In genomic region chr12:92928962-92929915, GRCh38 we compare ENCODE assay signal across 1 cellular context.
TF ChIP-seq lines count a peak whose summit lies in the region.

Gene EEA1, minus strand, starts transcription at chr12:92929295. Its CDS starts 229 bp downstream, at chr12:92929066.

TF ChIP-seq in HepG2, 621 proteins besides CTCF, POLR2A, EP300 and RAD21 (continued from another document and continues in another):
- TF ChIP-seq, protein P1, sequence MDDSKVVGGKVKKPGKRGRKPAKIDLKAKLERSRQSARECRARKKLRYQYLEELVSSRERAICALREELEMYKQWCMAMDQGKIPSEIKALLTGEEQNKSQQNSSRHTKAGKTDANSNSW (CRISPR knock-in tag; IDR thresholded peaks at IDR 0.05; ENCODE audit: borderline replicate concordance): peak; percentile 62; the same call in 1 of the 2 replicates
- no peak for TF ChIP-seq ZNF30 (CRISPR knock-in tag; IDR thresholded peaks at IDR 0.05)
- peak; percentile 83; the same call in 1 of the 2 replicates for TF ChIP-seq ZNF891 (CRISPR knock-in tag; IDR thresholded peaks at IDR 0.05)
- peak; percentile 82 for TF ChIP-seq ZFP91 (CRISPR knock-in tag; IDR thresholded peaks at IDR 0.05; ENCODE audit: borderline replicate concordance)
- no peak; the same call in 1 of the 2 replicates for TF ChIP-seq ZFP36L1 (CRISPR knock-in tag; IDR thresholded peaks at IDR 0.05)
- no peak for TF ChIP-seq MLLT10 (CRISPR knock-in tag; IDR thresholded peaks at IDR 0.05)
- no peak for TF ChIP-seq ZBTB40 (IDR thresholded peaks at IDR 0.05)
- peak; percentile 83 for TF ChIP-seq ZBTB40 (CRISPR knock-in tag; IDR thresholded peaks at IDR 0.05)
- TF ChIP-seq USF2 (IDR thresholded peaks at IDR 0.05; ENCODE audit: low read depth, low read length): no peak
- peak; percentile 31; the same call in 1 of the 2 replicates for TF ChIP-seq USF2 (CRISPR knock-in tag; IDR thresholded peaks at IDR 0.05; ENCODE audit: borderline replicate concordance)
- TF ChIP-seq ZNF644 (CRISPR knock-in tag; IDR thresholded peaks at IDR 0.05; ENCODE audit: low read depth): no peak
- no peak for TF ChIP-seq ZFP36L2 (CRISPR knock-in tag; IDR thresholded peaks at IDR 0.05)
- peak; percentile 49; the same call in 1 of the 2 replicates for TF ChIP-seq ZNF639 (CRISPR knock-in tag; conservative IDR thresholded peaks at IDR 0.05)
- TF ChIP-seq, protein P2, sequence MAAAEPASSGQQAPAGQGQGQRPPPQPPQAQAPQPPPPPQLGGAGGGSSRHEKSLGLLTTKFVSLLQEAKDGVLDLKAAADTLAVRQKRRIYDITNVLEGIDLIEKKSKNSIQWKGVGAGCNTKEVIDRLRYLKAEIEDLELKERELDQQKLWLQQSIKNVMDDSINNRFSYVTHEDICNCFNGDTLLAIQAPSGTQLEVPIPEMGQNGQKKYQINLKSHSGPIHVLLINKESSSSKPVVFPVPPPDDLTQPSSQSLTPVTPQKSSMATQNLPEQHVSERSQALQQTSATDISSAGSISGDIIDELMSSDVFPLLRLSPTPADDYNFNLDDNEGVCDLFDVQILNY (CRISPR knock-in tag; conservative IDR thresholded peaks at IDR 0.05): no peak; the same call in 1 of the 2 replicates
- peak; percentile 61; the same call in 1 of the 2 replicates for TF ChIP-seq AHR (CRISPR knock-in tag; IDR thresholded peaks at IDR 0.05)
- TF ChIP-seq ZNF547 (CRISPR knock-in tag; IDR thresholded peaks at IDR 0.05): peak; percentile 95
- peak; percentile 80 for TF ChIP-seq JUN (CRISPR knock-in tag; IDR thresholded peaks at IDR 0.05)
- TF ChIP-seq SP5 (CRISPR knock-in tag; IDR thresholded peaks at IDR 0.05; ENCODE audit: borderline replicate concordance, low read depth): peak; percentile 45; the same call in 1 of the 2 replicates
- peak; percentile 73; the same call in 1 of the 2 replicates for TF ChIP-seq ZNF816 (CRISPR knock-in tag; IDR thresholded peaks at IDR 0.05; ENCODE audit: borderline replicate concordance)
- TF ChIP-seq, protein P3, sequence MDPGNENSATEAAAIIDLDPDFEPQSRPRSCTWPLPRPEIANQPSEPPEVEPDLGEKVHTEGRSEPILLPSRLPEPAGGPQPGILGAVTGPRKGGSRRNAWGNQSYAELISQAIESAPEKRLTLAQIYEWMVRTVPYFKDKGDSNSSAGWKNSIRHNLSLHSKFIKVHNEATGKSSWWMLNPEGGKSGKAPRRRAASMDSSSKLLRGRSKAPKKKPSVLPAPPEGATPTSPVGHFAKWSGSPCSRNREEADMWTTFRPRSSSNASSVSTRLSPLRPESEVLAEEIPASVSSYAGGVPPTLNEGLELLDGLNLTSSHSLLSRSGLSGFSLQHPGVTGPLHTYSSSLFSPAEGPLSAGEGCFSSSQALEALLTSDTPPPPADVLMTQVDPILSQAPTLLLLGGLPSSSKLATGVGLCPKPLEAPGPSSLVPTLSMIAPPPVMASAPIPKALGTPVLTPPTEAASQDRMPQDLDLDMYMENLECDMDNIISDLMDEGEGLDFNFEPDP (CRISPR knock-in tag; conservative IDR thresholded peaks at IDR 0.05): 0 out of 2 replicates have a peak, but pooled peaks have one; percentile 71
- TF ChIP-seq ZNF737 (CRISPR knock-in tag; IDR thresholded peaks at IDR 0.05; ENCODE audit: borderline replicate concordance): no peak
- TF ChIP-seq ZNF782 (CRISPR knock-in tag; IDR thresholded peaks at IDR 0.05; ENCODE audit: borderline replicate concordance): peak; percentile 81; the same call in 1 of the 2 replicates
- no peak for TF ChIP-seq MED8 (CRISPR knock-in tag; IDR thresholded peaks at IDR 0.05; ENCODE audit: insufficient replicate concordance)
- TF ChIP-seq JUND (CRISPR knock-in tag; IDR thresholded peaks at IDR 0.05): no peak
- TF ChIP-seq SMC3 (IDR thresholded peaks at IDR 0.05; ENCODE audit: low read length): no peak
- peak; percentile 74; the same call in 1 of the 2 replicates for TF ChIP-seq ZNF839 (CRISPR knock-in tag; IDR thresholded peaks at IDR 0.05; ENCODE audit: borderline replicate concordance)
- TF ChIP-seq PHB2 (IDR thresholded peaks at IDR 0.05; ENCODE audit: partially characterized antibody): no peak
- TF ChIP-seq NFKB2 (CRISPR knock-in tag; IDR thresholded peaks at IDR 0.05; ENCODE audit: borderline replicate concordance): peak; percentile 97
- no peak for TF ChIP-seq PTBP1 (IDR thresholded peaks at IDR 0.05; ENCODE audit: low read depth, low read length, poor library complexity, severe bottlenecking)
- no peak for TF ChIP-seq TCF7 (IDR thresholded peaks at IDR 0.05; ENCODE audit: low read depth)
- peak; percentile 33; the same call in 1 of the 2 replicates for TF ChIP-seq ZFP82 (CRISPR knock-in tag; IDR thresholded peaks at IDR 0.05; ENCODE audit: borderline replicate concordance)
- no peak for TF ChIP-seq RORA (CRISPR knock-in tag; IDR thresholded peaks at IDR 0.05)
- TF ChIP-seq ZBTB7A (CRISPR knock-in tag; IDR thresholded peaks at IDR 0.05): peak; percentile 78; the same call in 1 of the 2 replicates
- TF ChIP-seq DMAP1 (CRISPR knock-in tag; IDR thresholded peaks at IDR 0.05): peak; percentile 87
- no peak for TF ChIP-seq ZNF326 (CRISPR knock-in tag; IDR thresholded peaks at IDR 0.05; ENCODE audit: borderline replicate concordance)
- TF ChIP-seq NR2F1 (CRISPR knock-in tag; IDR thresholded peaks at IDR 0.05): no peak
- TF ChIP-seq, protein P4, sequence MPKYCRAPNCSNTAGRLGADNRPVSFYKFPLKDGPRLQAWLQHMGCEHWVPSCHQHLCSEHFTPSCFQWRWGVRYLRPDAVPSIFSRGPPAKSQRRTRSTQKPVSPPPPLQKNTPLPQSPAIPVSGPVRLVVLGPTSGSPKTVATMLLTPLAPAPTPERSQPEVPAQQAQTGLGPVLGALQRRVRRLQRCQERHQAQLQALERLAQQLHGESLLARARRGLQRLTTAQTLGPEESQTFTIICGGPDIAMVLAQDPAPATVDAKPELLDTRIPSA (CRISPR knock-in tag; IDR thresholded peaks at IDR 0.05; ENCODE audit: borderline replicate concordance): no peak
- TF ChIP-seq BRD4 (CRISPR knock-in tag; IDR thresholded peaks at IDR 0.05): peak; percentile 44; the same call in 1 of the 2 replicates
- peak; percentile 97 for TF ChIP-seq EEA1 (CRISPR knock-in tag; IDR thresholded peaks at IDR 0.05; ENCODE audit: borderline replicate concordance)
- TF ChIP-seq ZNF33B (CRISPR knock-in tag; IDR thresholded peaks at IDR 0.05): peak; percentile 90; the same call in 1 of the 2 replicates
- TF ChIP-seq KDM4B (CRISPR knock-in tag; IDR thresholded peaks at IDR 0.05): no peak
- peak; percentile 59; the same call in 1 of the 2 replicates for TF ChIP-seq SNAI1 (CRISPR knock-in tag; IDR thresholded peaks at IDR 0.05; ENCODE audit: borderline replicate concordance)
- TF ChIP-seq ATF4 (CRISPR knock-in tag; IDR thresholded peaks at IDR 0.05): 0 out of 4 replicates have a peak, but pooled peaks of 1 of the 2 experiments have one; percentile 28
- TF ChIP-seq PLRG1 (conservative IDR thresholded peaks at IDR 0.05): no peak
- peak; percentile 77 for TF ChIP-seq ZNF772 (CRISPR knock-in tag; IDR thresholded peaks at IDR 0.05)
- peak; percentile 86 for TF ChIP-seq NFYC (CRISPR knock-in tag; IDR thresholded peaks at IDR 0.05)
- no peak for TF ChIP-seq HMGA1 (CRISPR knock-in tag; conservative IDR thresholded peaks at IDR 0.05)
- TF ChIP-seq ZNF607 (CRISPR knock-in tag; IDR thresholded peaks at IDR 0.05; ENCODE audit: borderline replicate concordance): peak; percentile 84; the same call in 1 of the 2 replicates
- peak; percentile 77; the same call in 1 of the 2 replicates for TF ChIP-seq ARHGAP35 (CRISPR knock-in tag; IDR thresholded peaks at IDR 0.05; ENCODE audit: borderline replicate concordance)
- TF ChIP-seq ISL2 (CRISPR knock-in tag; IDR thresholded peaks at IDR 0.05): peak; percentile 53
